ENCODE assay signal across 8 cellular contexts in the genomic region with DNA sequence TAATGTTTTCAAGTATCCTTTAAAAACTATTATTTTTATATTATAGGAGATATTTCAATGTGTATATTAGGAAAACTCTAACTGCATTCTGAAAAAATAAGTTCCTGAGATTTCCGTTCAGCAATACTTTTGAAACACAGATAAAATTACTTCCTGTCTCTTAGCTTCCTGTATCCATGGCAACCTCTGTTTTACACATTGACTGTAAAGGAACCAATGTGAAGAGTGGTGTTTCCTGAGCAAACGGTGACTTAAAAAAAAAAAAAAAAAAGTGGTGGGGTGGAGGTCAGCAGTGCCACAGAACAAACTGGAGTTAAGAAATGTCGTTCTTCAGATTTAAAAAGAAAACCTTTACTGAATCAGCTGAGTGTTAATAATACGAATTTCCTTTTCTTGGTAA. TPM values are rescaled to one million over a fixed set of nuclear protein-coding genes. Genes with fewer than 3 reads are reported as not detected.
DNase-seq lines count a peak whose midpoint lies in the region; ATAC-seq and TF ChIP-seq lines count a peak whose summit lies in the region.

LRRC70 (plus strand) TSS at position 280 of the 400 bp plus-strand sequence. CDS start 620 bp downstream, outside the sequence.

- H3K4me2 ChIP-seq in fibroblast of lung (ENCODE audit: extremely low read depth, insufficient read depth, low read length): no peak within 1 kb of the TSS

- H3K9ac ChIP-seq in fibroblast of lung (ENCODE audit: insufficient read depth, low read length): no peak within 1 kb of the TSS

- no peaks in the 10 kb centered on the region for H3K27me3 Mint-ChIP-seq in activated T-cell treated with anti-CD3 and anti-CD28 coated beads, Interleukin-2, amount 50 U/mL, for 24 hours

- peaks cover 31% of the 10 kb centered on the region for H3K36me3 Mint-ChIP-seq in activated T-cell treated with anti-CD3 and anti-CD28 coated beads, Interleukin-2, amount 50 U/mL, for 24 hours (ENCODE audit: low read depth)
- H3K36me3 Mint-ChIP-seq in stimulated activated effector memory CD8-positive, alpha-beta T cell treated with anti-CD3 and anti-CD28 coated beads, Interleukin-12 subunit alpha, Interleukin-12 subunit beta, amount 100 ng/mL, for 72 hours: no peaks in the 10 kb centered on the region

- peak; percentile 79 for ATAC-seq in HG02759 (IDR thresholded peaks at IDR 0.05; ENCODE audit: unreplicated experiment)
- peak; percentile 89 for ATAC-seq in stimulated activated effector memory CD8-positive, alpha-beta T cell treated with anti-CD3 and anti-CD28 coated beads, Interleukin-12 subunit alpha, Interleukin-12 subunit beta, amount 100 ng/mL, for 72 hours

- peak within 1 kb of the TSS; percentile 84 for H3K27ac Mint-ChIP-seq in activated T-cell treated with anti-CD3 and anti-CD28 coated beads, Interleukin-2, amount 50 U/mL, for 24 hours
- H3K27ac Mint-ChIP-seq in stimulated activated effector memory CD8-positive, alpha-beta T cell treated with anti-CD3 and anti-CD28 coated beads, Interleukin-12 subunit alpha, Interleukin-12 subunit beta, amount 100 ng/mL, for 72 hours: peak within 1 kb of the TSS; percentile 82

- H2AFZ ChIP-seq in fibroblast of lung (ENCODE audit: low read length): no peak within 1 kb of the TSS

- TF ChIP-seq CTCF in fibroblast of lung (conservative IDR thresholded peaks at IDR 0.05 in 1 of 2, IDR thresholded peaks at IDR 0.05 in 1 of 2; ENCODE audit: low read depth in 1 of 2, low read length in 2 of 2): no peak

- peak within 1 kb of the TSS; percentile 61 for H3K4me3 Mint-ChIP-seq in activated T-cell treated with anti-CD3 and anti-CD28 coated beads, Interleukin-2, amount 50 U/mL, for 24 hours
- peak within 1 kb of the TSS; percentile 31 for H3K4me3 Mint-ChIP-seq in stimulated activated effector memory CD8-positive, alpha-beta T cell treated with anti-CD3 and anti-CD28 coated beads, Interleukin-12 subunit alpha, Interleukin-12 subunit beta, amount 100 ng/mL, for 72 hours

- DNase-seq in activated T-cell treated with anti-CD3 and anti-CD28 coated beads, Interleukin-2, amount 50 U/mL, for 24 hours: no peak
- DNase-seq in activated T-cell treated with anti-CD3 and anti-CD28 coated beads for 4 hours (no peak), NOMO-1 treated with dmso at 0.1 percent for 144 hours (lab: John Stamatoyannopoulos, UW; ENCODE audit: unreplicated experiment) (peak; percentile 65), fibroblast of lung (ENCODE audit: low read depth in 2 of 2) (peak; percentile 63 to 65), ecto neural progenitor cell (ENCODE audit: low spot score) (no peak)
- DNase-seq in stimulated activated effector memory CD8-positive, alpha-beta T cell treated with anti-CD3 and anti-CD28 coated beads, Interleukin-12 subunit alpha, Interleukin-12 subunit beta, amount 100 ng/mL, for 72 hours (ENCODE audit: low spot score in 2 of 2): no peak
- no peak for DNase-seq in activated naive CD4-positive, alpha-beta T cell treated with Interleukin-2 at 50 U/mL for 16 hours

- H3K4me1 ChIP-seq in fibroblast of lung (ENCODE audit: control insufficient read depth, extremely low read depth, insufficient read depth, low read length): no peaks in the 10 kb centered on the region

- H3K4me1 Mint-ChIP-seq in activated T-cell treated with anti-CD3 and anti-CD28 coated beads, Interleukin-2, amount 50 U/mL, for 24 hours (ENCODE audit: low read depth): peaks cover 62% of the 10 kb centered on the region
- H3K4me1 Mint-ChIP-seq in stimulated activated effector memory CD8-positive, alpha-beta T cell treated with anti-CD3 and anti-CD28 coated beads, Interleukin-12 subunit alpha, Interleukin-12 subunit beta, amount 100 ng/mL, for 72 hours: peaks cover 27% of the 10 kb centered on the region

- no peaks in the 10 kb centered on the region for H3K9me3 Mint-ChIP-seq in activated T-cell treated with anti-CD3 and anti-CD28 coated beads, Interleukin-2, amount 50 U/mL, for 24 hours
- no peaks in the 10 kb centered on the region for H3K9me3 Mint-ChIP-seq in stimulated activated effector memory CD8-positive, alpha-beta T cell treated with anti-CD3 and anti-CD28 coated beads, Interleukin-12 subunit alpha, Interleukin-12 subunit beta, amount 100 ng/mL, for 72 hours

- no peaks in the 10 kb centered on the region for H3K27me3 ChIP-seq in fibroblast of lung (ENCODE audit: control insufficient read depth, insufficient read depth, low read length)

- no peaks in the 10 kb centered on the region for H4K20me1 ChIP-seq in fibroblast of lung (ENCODE audit: control insufficient read depth, extremely low read depth, insufficient read depth, low read length)

- H3K27ac ChIP-seq in fibroblast of lung (ENCODE audit: insufficient read depth, low read length): no peak within 1 kb of the TSS

- no peak within 1 kb of the TSS for H3K4me3 ChIP-seq in fibroblast of lung (replicated peaks in 1 of 4; ENCODE audit: control extremely low read depth in 1 of 4, insufficient read depth in 1 of 4, low read depth in 3 of 4, low read length in 4 of 4)

- no peaks in the 10 kb centered on the region for H3K9me3 ChIP-seq in fibroblast of lung (ENCODE audit: control insufficient read depth, insufficient read depth, low read depth, low read length)

- H3K36me3 ChIP-seq in fibroblast of lung (ENCODE audit: control insufficient read depth, insufficient read depth, low read length): no peaks in the 10 kb centered on the region

- no peaks in the 10 kb centered on the region for H3K79me2 ChIP-seq in fibroblast of lung (ENCODE audit: control insufficient read depth, insufficient read depth, low read length)

RNA-seq across cellular contexts. Expression of gene LRRC70, which starts in this region (rescaled TPM):
- total RNA-seq in fibroblast of lung: 0.51 and 1.3 TPM in 2 replicates
- polyA plus RNA-seq in fibroblast of lung: 0.17 and 0.34 TPM in 2 replicates
- polyA plus RNA-seq in fibroblast of lung (2012): 0.22 TPM in 2 replicates
- not detected in 2 replicates for polyA minus RNA-seq in fibroblast of lung (ENCODE audit: low replicate concordance)

Comparison
In these comparisons a context has a peak if more than half of its experiments do, and no peak if none do; other contexts are left out.
1. DNase-seq: peak in NOMO-1 treated with dmso at 0.1 percent for 144 hours (single experiment) and fibroblast of lung (2 of 2); none in activated T-cell treated with anti-CD3 and anti-CD28 coated beads, Interleukin-2, amount 50 U/mL, for 24 hours (single experiment), activated T-cell treated with anti-CD3 and anti-CD28 coated beads for 4 hours (single experiment), stimulated activated effector memory CD8-positive, alpha-beta T cell treated with anti-CD3 and anti-CD28 coated beads, Interleukin-12 subunit alpha, Interleukin-12 subunit beta, amount 100 ng/mL, for 72 hours (0 of 2), ecto neural progenitor cell (single experiment) and activated naive CD4-positive, alpha-beta T cell treated with Interleukin-2 at 50 U/mL for 16 hours (single experiment).